In genomic region chr22:30186048-30186447, GRCh38 we compare ENCODE assay signal across 12 cellular contexts.
DNase-seq lines count a peak whose midpoint lies in the region; FAIRE-seq lines count a peak whose summit lies in the region.
"Had no signal": no experiment of that assay in that cellular context is flagged by ENCODE, and none has a peak within 500 bp of the region (broad histone marks: within the 10 kb centered on the region; RNA-seq: fewer than 3 reads in every experiment).

No MANE protein-coding gene starts in this region.

- DNase-seq in activated CD4-positive, alpha-beta T cell treated with anti-CD3 and anti-CD28 coated beads, Interleukin-2, amount 10 ng/mL, durations not matched to agents 24 days and 14 days = no peak
- no peak for DNase-seq in activated CD4-positive, alpha-beta T cell treated with anti-CD3 and anti-CD28 coated beads for 4 hours
- peak; percentile 71 for DNase-seq in LHCN-M2 (ENCODE audit: low read depth)
- DNase-seq in NCI-H774 (lab: John Stamatoyannopoulos, UW) = peak; percentile 51
- DNase-seq in activated naive CD8-positive, alpha-beta T cell treated with anti-CD3 and anti-CD28 coated beads for 36 hours = no peak
- DNase-seq in superior temporal gyrus (ENCODE audit: extremely low spot score) = no peak
- DNase-seq in frontal cortex (ENCODE audit: low spot score in 2 of 2) = no peak
- DNase-seq in NCI-H446 treated with DMSO at 0.1 percent for 48 hours (lab: John Stamatoyannopoulos, UW) = no peak
- DNase-seq: head of caudate nucleus, lower lobe of right lung, ovary, sigmoid colon had no signal

- H3K4me3 Mint-ChIP-seq in activated CD4-positive, alpha-beta T cell treated with anti-CD3 and anti-CD28 coated beads, Interleukin-2, amount 10 ng/mL, durations not matched to agents 24 days and 14 days = peak overlapping the region; percentile 50
- no peak overlapping the region for H3K4me3 Mint-ChIP-seq in activated naive CD8-positive, alpha-beta T cell treated with anti-CD3 and anti-CD28 coated beads for 36 hours

- H3K9me3 Mint-ChIP-seq in activated CD4-positive, alpha-beta T cell treated with anti-CD3 and anti-CD28 coated beads, Interleukin-2, amount 10 ng/mL, durations not matched to agents 24 days and 14 days = peaks cover 4% of the 10 kb centered on the region
- no peaks in the 10 kb centered on the region for H3K9me3 Mint-ChIP-seq in activated naive CD8-positive, alpha-beta T cell treated with anti-CD3 and anti-CD28 coated beads for 36 hours

- no peak for FAIRE-seq in frontal cortex (lab: Jason Lieb, UNC)

- peaks cover 83% of the 10 kb centered on the region for H3K4me1 Mint-ChIP-seq in activated CD4-positive, alpha-beta T cell treated with anti-CD3 and anti-CD28 coated beads, Interleukin-2, amount 10 ng/mL, durations not matched to agents 24 days and 14 days
- peaks cover 87% of the 10 kb centered on the region for H3K4me1 Mint-ChIP-seq in activated naive CD8-positive, alpha-beta T cell treated with anti-CD3 and anti-CD28 coated beads for 36 hours

- intact Hi-C loops in activated CD4-positive, alpha-beta T cell treated with anti-CD3 and anti-CD28 coated beads, Interleukin-2, amount 10 ng/mL, durations not matched to agents 24 days and 14 days (cut with micrococcal nuclease) = no loop called here

- H3K36me3 Mint-ChIP-seq in activated CD4-positive, alpha-beta T cell treated with anti-CD3 and anti-CD28 coated beads, Interleukin-2, amount 10 ng/mL, durations not matched to agents 24 days and 14 days (ENCODE audit: low read depth) = no peaks in the 10 kb centered on the region
- peaks cover 6% of the 10 kb centered on the region for H3K36me3 Mint-ChIP-seq in activated naive CD8-positive, alpha-beta T cell treated with anti-CD3 and anti-CD28 coated beads for 36 hours

- H3K27me3 Mint-ChIP-seq in activated CD4-positive, alpha-beta T cell treated with anti-CD3 and anti-CD28 coated beads, Interleukin-2, amount 10 ng/mL, durations not matched to agents 24 days and 14 days = no peaks in the 10 kb centered on the region
- no peaks in the 10 kb centered on the region for H3K27me3 Mint-ChIP-seq in activated naive CD8-positive, alpha-beta T cell treated with anti-CD3 and anti-CD28 coated beads for 36 hours

- peak overlapping the region; percentile 86 for H3K27ac Mint-ChIP-seq in activated CD4-positive, alpha-beta T cell treated with anti-CD3 and anti-CD28 coated beads, Interleukin-2, amount 10 ng/mL, durations not matched to agents 24 days and 14 days
- peak overlapping the region; percentile 87 for H3K27ac Mint-ChIP-seq in activated naive CD8-positive, alpha-beta T cell treated with anti-CD3 and anti-CD28 coated beads for 36 hours

Comparison
In these comparisons a context has a peak if more than half of its experiments do, and no peak if none do; other contexts are left out.
1. DNase-seq: peak in LHCN-M2 (single experiment) and NCI-H774 (single experiment); none in activated CD4-positive, alpha-beta T cell treated with anti-CD3 and anti-CD28 coated beads, Interleukin-2, amount 10 ng/mL, durations not matched to agents 24 days and 14 days (single experiment), activated CD4-positive, alpha-beta T cell treated with anti-CD3 and anti-CD28 coated beads for 4 hours (0 of 2), activated naive CD8-positive, alpha-beta T cell treated with anti-CD3 and anti-CD28 coated beads for 36 hours (single experiment), superior temporal gyrus (single experiment), frontal cortex (0 of 2) and NCI-H446 treated with DMSO at 0.1 percent for 48 hours (single experiment).